ENCODE assay signal across 8 cellular contexts in genomic region chr7:87876040-87876758, GRCh38. TPM values are rescaled to one million over a fixed set of nuclear protein-coding genes. Genes with fewer than 3 reads are reported as not detected.
A peak's percentile ranks its signal among the peaks of the same experiment; 100 is the strongest.
DNase-seq lines count a peak whose midpoint lies in the region; ATAC-seq and TF ChIP-seq lines count a peak whose summit lies in the region.

A gene with protein sequence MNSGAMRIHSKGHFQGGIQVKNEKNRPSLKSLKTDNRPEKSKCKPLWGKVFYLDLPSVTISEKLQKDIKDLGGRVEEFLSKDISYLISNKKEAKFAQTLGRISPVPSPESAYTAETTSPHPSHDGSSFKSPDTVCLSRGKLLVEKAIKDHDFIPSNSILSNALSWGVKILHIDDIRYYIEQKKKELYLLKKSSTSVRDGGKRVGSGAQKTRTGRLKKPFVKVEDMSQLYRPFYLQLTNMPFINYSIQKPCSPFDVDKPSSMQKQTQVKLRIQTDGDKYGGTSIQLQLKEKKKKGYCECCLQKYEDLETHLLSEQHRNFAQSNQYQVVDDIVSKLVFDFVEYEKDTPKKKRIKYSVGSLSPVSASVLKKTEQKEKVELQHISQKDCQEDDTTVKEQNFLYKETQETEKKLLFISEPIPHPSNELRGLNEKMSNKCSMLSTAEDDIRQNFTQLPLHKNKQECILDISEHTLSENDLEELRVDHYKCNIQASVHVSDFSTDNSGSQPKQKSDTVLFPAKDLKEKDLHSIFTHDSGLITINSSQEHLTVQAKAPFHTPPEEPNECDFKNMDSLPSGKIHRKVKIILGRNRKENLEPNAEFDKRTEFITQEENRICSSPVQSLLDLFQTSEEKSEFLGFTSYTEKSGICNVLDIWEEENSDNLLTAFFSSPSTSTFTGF (plus strand): TSS chr7:87876493. CDS start chr7:87876733, 240 bp downstream.
Gene SLC25A40 (minus strand): TSS chr7:87876360. CDS start chr7:87858727, 17,633 bp downstream.

- H3K9me3 ChIP-seq in OCI-LY1 (ENCODE audit: low read length) = peaks cover 15% of the 10 kb centered on the region

- no peaks in the 10 kb centered on the region for H3K27me3 Mint-ChIP-seq in endothelial cell (ENCODE audit: unreplicated experiment)
- no peaks in the 10 kb centered on the region for H3K27me3 Mint-ChIP-seq in mesothelial cell of epicardium (ENCODE audit: low read depth)

- no peaks in the 10 kb centered on the region for H3K9me3 Mint-ChIP-seq in endothelial cell (ENCODE audit: unreplicated experiment)
- peaks cover 20% of the 10 kb centered on the region for H3K9me3 Mint-ChIP-seq in mesothelial cell of epicardium

- H3F3A ChIP-seq in OCI-LY1 (ENCODE audit: insufficient read depth, low read length) = no peaks in the 10 kb centered on the region

- H3K27ac Mint-ChIP-seq in endothelial cell (ENCODE audit: unreplicated experiment) (peak within 1 kb of the TSS; percentile 92), mesothelial cell of epicardium (peak within 1 kb of the TSS; percentile 99)

- peak within 1 kb of the TSS; percentile 96 for H3K9ac ChIP-seq in OCI-LY1 (ENCODE audit: low read length)

- H3K79me2 ChIP-seq in OCI-LY1 (ENCODE audit: insufficient read depth, low read length) = peaks cover 88% of the 10 kb centered on the region

- H3K36me3 Mint-ChIP-seq in endothelial cell (ENCODE audit: low read depth, unreplicated experiment) = peaks cover 10% of the 10 kb centered on the region
- H3K36me3 Mint-ChIP-seq in mesothelial cell of epicardium = peaks cover 22% of the 10 kb centered on the region

- H4K20me1 ChIP-seq in OCI-LY1 (ENCODE audit: insufficient read depth, low read length) = no peaks in the 10 kb centered on the region

- no peaks in the 10 kb centered on the region for H3K9me2 ChIP-seq in OCI-LY1 (ENCODE audit: low read depth, low read length)

- H3K4me3 Mint-ChIP-seq in endothelial cell (ENCODE audit: unreplicated experiment) (peak within 1 kb of the TSS; percentile 96), mesothelial cell of epicardium (peak within 1 kb of the TSS; percentile 96)

- TF ChIP-seq CTCF in OCI-LY1 (IDR thresholded peaks at IDR 0.05; ENCODE audit: low read length) = no peak
- TF ChIP-seq CTCF in endothelial cell (IDR thresholded peaks at IDR 0.05; ENCODE audit: unreplicated experiment) = no peak
- no peak for TF ChIP-seq CTCF in mesothelial cell of epicardium (IDR thresholded peaks at IDR 0.05; ENCODE audit: unreplicated experiment)

- peak within 1 kb of the TSS; percentile 87 for H3K4me3 ChIP-seq in OCI-LY1 (ENCODE audit: low read depth, low read length, poor library complexity, severe bottlenecking)

- H3K27ac ChIP-seq in OCI-LY1 (ENCODE audit: low read depth, low read length, poor library complexity, severe bottlenecking) = peak within 1 kb of the TSS; percentile 93

- peak; percentile 87 for ATAC-seq in GM21526 (IDR thresholded peaks at IDR 0.05; ENCODE audit: low FRiP score, unreplicated experiment)

- DNase-seq in DMS 273 (lab: John Stamatoyannopoulos, UW; ENCODE audit: unreplicated experiment) (peak; percentile 99), HuH-7 (ENCODE audit: low spot score) (peak; percentile 80), endothelial cell (ENCODE audit: low spot score) (peak; percentile 89), mesothelial cell of epicardium (ENCODE audit: low spot score in 2 of 2, unreplicated experiment in 2 of 2) (peak; percentile 86 to 96)
- peak; percentile 97 for DNase-seq in activated CD8-positive, alpha-beta memory T cell treated with anti-CD3 and anti-CD28 coated beads, Interleukin-2, amount 50 U/mL, for 4 hours
- DNase-seq in stimulated activated CD8-positive, alpha-beta memory T cell treated with anti-CD3 and anti-CD28 coated beads, Interleukin-15, amount 100 ng/mL, for 4 hours (ENCODE audit: low read depth in 2 of 2) = peak; percentile 87 to 93

- H3K4me1 Mint-ChIP-seq in endothelial cell (ENCODE audit: unreplicated experiment) = peaks cover 22% of the 10 kb centered on the region
- H3K4me1 Mint-ChIP-seq in mesothelial cell of epicardium = peaks cover 28% of the 10 kb centered on the region

- H3K4me1 ChIP-seq in OCI-LY1 (ENCODE audit: insufficient read depth, low read length, severe bottlenecking) = peaks cover 38% of the 10 kb centered on the region

- H3K36me3 ChIP-seq in OCI-LY1 (ENCODE audit: insufficient read depth, low read length) = peaks cover 60% of the 10 kb centered on the region

- peak within 1 kb of the TSS; percentile 97 for H3K4me2 ChIP-seq in OCI-LY1 (ENCODE audit: low read length)

- peak within 1 kb of the TSS; percentile 33 for H2AFZ ChIP-seq in OCI-LY1 (ENCODE audit: low read length)

- no peaks in the 10 kb centered on the region for H3K27me3 ChIP-seq in OCI-LY1 (ENCODE audit: insufficient read depth, low read length)

RNA-seq across cellular contexts. Expression of the first gene that starts in this region (rescaled TPM):
- total RNA-seq in endothelial cell (ENCODE audit: unreplicated experiment) (19.6 TPM), mesothelial cell of epicardium (20.3 to 21.2 TPM (median 20.6 TPM) in 3 replicates)

RNA-seq across cellular contexts. Expression of gene SLC25A40, which starts in this region (rescaled TPM):
- total RNA-seq in endothelial cell (ENCODE audit: unreplicated experiment) = 27.7 TPM
- 20.1 to 25.6 TPM (median 24.2 TPM) in 3 replicates for total RNA-seq in mesothelial cell of epicardium

Comparison
In these comparisons a context has a peak if more than half of its experiments do, and no peak if none do; other contexts are left out.
1. Peak in every context shown above with its lines: DNase-seq, ATAC-seq, H3K4me3 ChIP-seq and H3K27ac ChIP-seq.